12 cellular contexts compared by ENCODE assay signal in the genomic region with DNA sequence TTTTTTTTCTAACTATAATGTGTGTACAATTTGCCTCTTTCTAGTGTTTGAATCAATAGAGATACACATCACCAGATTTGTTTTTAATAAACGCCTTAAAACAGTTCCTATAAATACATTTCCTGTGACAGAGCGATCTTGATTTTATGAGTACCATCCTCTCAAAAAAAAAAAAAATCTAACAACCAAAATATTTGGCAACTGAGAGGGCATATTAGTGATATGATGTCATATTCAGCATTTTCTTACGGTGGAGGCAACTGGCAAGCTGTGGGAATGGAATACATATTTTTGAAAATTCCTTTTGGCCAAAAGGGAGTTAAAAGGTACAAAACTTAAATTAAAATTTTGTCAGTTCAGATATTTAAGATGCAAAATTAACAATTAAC.
DNase-seq lines count a peak whose midpoint lies in the region; TF ChIP-seq lines count a peak whose summit lies in the region.
"Had no signal": no experiment of that assay in that cellular context is flagged by ENCODE, and none has a peak within 500 bp of the region (broad histone marks: within the 10 kb centered on the region; RNA-seq: fewer than 3 reads in every experiment).

No MANE protein-coding gene starts in this region.

- no peaks in the 10 kb centered on the region for H3K27me3 ChIP-seq in PC-9 (ENCODE audit: insufficient read depth, low read depth)

- no peaks in the 10 kb centered on the region for H3K79me2 ChIP-seq in PC-9 (ENCODE audit: low read depth)

- POLR2A ChIA-PET in AG04449 (lab: Yijun Ruan, JAX) (no interaction called here), PC-9 (lab: Charles Lee; ENCODE audit: unreplicated experiment) (no interaction called here)

- peak overlapping the region; percentile 30 to 88 (median 84) for H3K27ac Mint-ChIP-seq in nephron
- H3K27ac Mint-ChIP-seq: activated CD4-positive, alpha-beta T cell treated with anti-CD3 and anti-CD28 coated beads for 36 hours had no signal

- no peak overlapping the region for H2AFZ ChIP-seq in PC-9

- no peaks in the 10 kb centered on the region for H3F3A ChIP-seq in PC-9 (ENCODE audit: insufficient read depth, low read depth)

- no peak overlapping the region for H3K4me2 ChIP-seq in PC-9

- H3K27me3 Mint-ChIP-seq in nephron (ENCODE audit: low read depth), result no peaks in the 10 kb centered on the region

- no peaks in the 10 kb centered on the region for H3K4me1 ChIP-seq in PC-9 (replicated peaks; ENCODE audit: insufficient read depth)

- intact Hi-C loops in PC-9 (cut with micrococcal nuclease; ENCODE audit: unreplicated experiment), result no loop called here

- H3K4me3 ChIP-seq in AG04449 (ENCODE audit: low read depth, low read length), result peak overlapping the region; percentile 63
- H3K4me3 ChIP-seq in HFF-Myc (replicated peaks; ENCODE audit: low read depth, low read length), result peak overlapping the region; percentile 54
- peak overlapping the region; percentile 71 for H3K4me3 ChIP-seq in choroid plexus epithelial cell (ENCODE audit: low read depth, low read length)
- no peak overlapping the region for H3K4me3 ChIP-seq in PC-9

- DNase-seq in AG04449 (ENCODE audit: low read depth, low spot score) (no peak), HFF-Myc (ENCODE audit: extremely low read depth, low read depth) (no peak), choroid plexus epithelial cell (ENCODE audit: low read depth) (peak; percentile 68), hippocampal formation (lab: John Stamatoyannopoulos, UW) (no peak), PC-9 (no peak), KG1 (lab: John Stamatoyannopoulos, UW) (no peak), NCI-H1105 (lab: John Stamatoyannopoulos, UW) (no peak)
- DNase-seq: activated CD4-positive, alpha-beta T cell treated with anti-CD3 and anti-CD28 coated beads for 36 hours; DMS79; midbrain; NCI-H526 had no signal

- no peaks in the 10 kb centered on the region for H3K9me3 Mint-ChIP-seq in nephron

- H3K36me3 Mint-ChIP-seq in nephron (ENCODE audit: low read depth), result no peaks in the 10 kb centered on the region

- no peaks in the 10 kb centered on the region for H4K20me1 ChIP-seq in PC-9 (ENCODE audit: insufficient read depth)

- no peak for TF ChIP-seq CTCF in AG04449 (IDR thresholded peaks at IDR 0.05; ENCODE audit: insufficient read depth, low read length, missing control alignments)
- no peak for TF ChIP-seq CTCF in HFF-Myc (IDR thresholded peaks at IDR 0.05; ENCODE audit: low read depth, low read length, missing control alignments)
- no peak for TF ChIP-seq CTCF in choroid plexus epithelial cell (conservative IDR thresholded peaks at IDR 0.05; ENCODE audit: low read depth, low read length)
- no peak for TF ChIP-seq CTCF in nephron (IDR thresholded peaks at IDR 0.05; ENCODE audit: unreplicated experiment in 3 of 3)
- no peak for TF ChIP-seq CTCF in PC-9 (conservative IDR thresholded peaks at IDR 0.05)

- peaks cover 55% of the 10 kb centered on the region for H3K4me1 Mint-ChIP-seq in nephron

- CTCF ChIA-PET in AG04449 (lab: Yijun Ruan, JAX) (interaction anchor here (0.7 to 1.2 kb wide), 3 partner anchors 8 to 63 kb away, joined by 3 read pairs; no protein-coding TSS in a partner anchor), PC-9 (lab: Charles Lee) (no interaction called here)

- BruUV-seq in PC-9 (replicated peaks; lab: Mats Ljungman, UMichigan), result no TSS peak

- no peaks in the 10 kb centered on the region for H3K36me3 ChIP-seq in PC-9 (ENCODE audit: low read depth)

- H3K9me3 ChIP-seq in PC-9 (ENCODE audit: insufficient read depth, low read depth), result no peaks in the 10 kb centered on the region

- H3K9me2 ChIP-seq in PC-9 (ENCODE audit: insufficient read depth), result no peaks in the 10 kb centered on the region

- H3K4me3 Mint-ChIP-seq in nephron, result peak overlapping the region; percentile 68 to 85 (median 80)
- H3K4me3 Mint-ChIP-seq: activated CD4-positive, alpha-beta T cell treated with anti-CD3 and anti-CD28 coated beads for 36 hours had no signal

- no peak overlapping the region for H3K27ac ChIP-seq in PC-9
